Comparison of ENCODE assay signal across 1 cellular context in genomic region chr16:29712770-29713169, GRCh38.
TF ChIP-seq lines count a peak whose summit lies in the region.

No MANE protein-coding gene starts in this region.

TF ChIP-seq in GM23338, 12 proteins besides CTCF, POLR2A, EP300 and RAD21 (continued from another document):
- TF ChIP-seq REST (IDR thresholded peaks at IDR 0.05; ENCODE audit: unreplicated experiment): no peak
- no peak for TF ChIP-seq EZH2phosphoT487 (IDR thresholded peaks at IDR 0.05; ENCODE audit: unreplicated experiment)
- no peak for TF ChIP-seq CREB1 (CRISPR knock-in tag; IDR thresholded peaks at IDR 0.05; ENCODE audit: low read depth)
- TF ChIP-seq ZNF462 (CRISPR knock-in tag; IDR thresholded peaks at IDR 0.05): no peak
- TF ChIP-seq ETS1 (IDR thresholded peaks at IDR 0.05): no peak
- TF ChIP-seq STAT1 (IDR thresholded peaks at IDR 0.05; ENCODE audit: unreplicated experiment): no peak
